Comparison of ENCODE assay signal across 1 cellular context in the genomic region with DNA sequence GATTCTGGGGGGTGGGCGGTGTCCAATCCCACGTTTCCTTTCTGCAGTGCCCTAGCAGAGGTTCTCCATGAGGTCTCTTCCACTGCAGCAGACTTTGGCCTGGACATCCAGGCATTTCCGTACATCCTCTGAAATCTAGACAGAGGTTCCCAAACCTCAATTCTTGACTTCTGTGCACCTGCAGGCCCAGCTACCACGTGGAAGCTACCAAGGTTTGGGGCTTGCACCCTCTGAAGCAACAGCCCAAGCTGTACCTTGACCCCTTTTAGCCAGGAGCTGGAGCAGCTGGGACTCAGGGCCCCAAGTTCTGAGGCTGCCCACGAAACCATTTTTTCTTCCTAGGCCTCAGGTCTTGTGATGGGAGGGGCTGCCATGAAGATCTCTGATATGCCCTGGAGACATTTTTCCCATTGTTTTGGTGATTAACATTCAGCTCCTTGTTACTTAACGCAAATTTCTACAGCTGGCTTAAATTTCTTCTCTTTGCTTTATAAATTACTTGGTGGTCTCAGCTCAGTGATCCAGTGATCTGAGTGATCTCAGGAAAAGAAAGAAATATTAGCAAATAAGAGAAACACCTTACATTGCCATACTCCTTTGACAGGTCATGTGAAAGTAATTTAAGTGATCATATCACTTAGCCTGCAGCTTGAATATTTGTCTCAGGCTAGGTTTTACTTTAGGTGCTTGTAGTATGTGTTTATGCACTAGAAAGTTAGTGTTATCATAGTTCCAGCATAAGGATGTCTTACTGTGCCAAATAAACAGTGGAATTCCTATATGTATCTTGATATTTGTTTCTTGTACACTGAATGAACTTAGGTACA.
TF ChIP-seq lines count a peak whose summit lies in the region.

No MANE protein-coding gene starts in this region.

TF ChIP-seq in GM12878, 131 proteins besides CTCF, POLR2A, EP300 and RAD21:
- TF ChIP-seq IKZF1 (conservative IDR thresholded peaks at IDR 0.05) (peak; percentile 18; the same call in 1 of the 2 replicates), ETV6 (conservative IDR thresholded peaks at IDR 0.05 in 1 of 2, IDR thresholded peaks at IDR 0.05 in 1 of 2; ENCODE audit: borderline replicate concordance in 1 of 2, low read depth in 1 of 2) (no peak), JUNB (IDR thresholded peaks at IDR 0.05) (peak; percentile 12; the same call in 1 of the 2 replicates), KDM1A (IDR thresholded peaks at IDR 0.05; ENCODE audit: borderline replicate concordance) (no peak), EGR1 (IDR thresholded peaks at IDR 0.05; ENCODE audit: borderline replicate concordance in 1 of 2, low read depth in 2 of 2, low read length in 2 of 2) (no peak), NFIC (IDR thresholded peaks at IDR 0.05; ENCODE audit: low read depth, low read length) (no peak)
- TF ChIP-seq, protein P1, sequence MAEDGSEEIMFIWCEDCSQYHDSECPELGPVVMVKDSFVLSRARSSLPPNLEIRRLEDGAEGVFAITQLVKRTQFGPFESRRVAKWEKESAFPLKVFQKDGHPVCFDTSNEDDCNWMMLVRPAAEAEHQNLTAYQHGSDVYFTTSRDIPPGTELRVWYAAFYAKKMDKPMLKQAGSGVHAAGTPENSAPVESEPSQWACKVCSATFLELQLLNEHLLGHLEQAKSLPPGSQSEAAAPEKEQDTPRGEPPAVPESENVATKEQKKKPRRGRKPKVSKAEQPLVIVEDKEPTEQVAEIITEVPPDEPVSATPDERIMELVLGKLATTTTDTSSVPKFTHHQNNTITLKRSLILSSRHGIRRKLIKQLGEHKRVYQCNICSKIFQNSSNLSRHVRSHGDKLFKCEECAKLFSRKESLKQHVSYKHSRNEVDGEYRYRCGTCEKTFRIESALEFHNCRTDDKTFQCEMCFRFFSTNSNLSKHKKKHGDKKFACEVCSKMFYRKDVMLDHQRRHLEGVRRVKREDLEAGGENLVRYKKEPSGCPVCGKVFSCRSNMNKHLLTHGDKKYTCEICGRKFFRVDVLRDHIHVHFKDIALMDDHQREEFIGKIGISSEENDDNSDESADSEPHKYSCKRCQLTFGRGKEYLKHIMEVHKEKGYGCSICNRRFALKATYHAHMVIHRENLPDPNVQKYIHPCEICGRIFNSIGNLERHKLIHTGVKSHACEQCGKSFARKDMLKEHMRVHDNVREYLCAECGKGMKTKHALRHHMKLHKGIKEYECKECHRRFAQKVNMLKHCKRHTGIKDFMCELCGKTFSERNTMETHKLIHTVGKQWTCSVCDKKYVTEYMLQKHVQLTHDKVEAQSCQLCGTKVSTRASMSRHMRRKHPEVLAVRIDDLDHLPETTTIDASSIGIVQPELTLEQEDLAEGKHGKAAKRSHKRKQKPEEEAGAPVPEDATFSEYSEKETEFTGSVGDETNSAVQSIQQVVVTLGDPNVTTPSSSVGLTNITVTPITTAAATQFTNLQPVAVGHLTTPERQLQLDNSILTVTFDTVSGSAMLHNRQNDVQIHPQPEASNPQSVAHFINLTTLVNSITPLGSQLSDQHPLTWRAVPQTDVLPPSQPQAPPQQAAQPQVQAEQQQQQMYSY (CRISPR knock-in tag; IDR thresholded peaks at IDR 0.05) = no peak
- TF ChIP-seq, protein P2, sequence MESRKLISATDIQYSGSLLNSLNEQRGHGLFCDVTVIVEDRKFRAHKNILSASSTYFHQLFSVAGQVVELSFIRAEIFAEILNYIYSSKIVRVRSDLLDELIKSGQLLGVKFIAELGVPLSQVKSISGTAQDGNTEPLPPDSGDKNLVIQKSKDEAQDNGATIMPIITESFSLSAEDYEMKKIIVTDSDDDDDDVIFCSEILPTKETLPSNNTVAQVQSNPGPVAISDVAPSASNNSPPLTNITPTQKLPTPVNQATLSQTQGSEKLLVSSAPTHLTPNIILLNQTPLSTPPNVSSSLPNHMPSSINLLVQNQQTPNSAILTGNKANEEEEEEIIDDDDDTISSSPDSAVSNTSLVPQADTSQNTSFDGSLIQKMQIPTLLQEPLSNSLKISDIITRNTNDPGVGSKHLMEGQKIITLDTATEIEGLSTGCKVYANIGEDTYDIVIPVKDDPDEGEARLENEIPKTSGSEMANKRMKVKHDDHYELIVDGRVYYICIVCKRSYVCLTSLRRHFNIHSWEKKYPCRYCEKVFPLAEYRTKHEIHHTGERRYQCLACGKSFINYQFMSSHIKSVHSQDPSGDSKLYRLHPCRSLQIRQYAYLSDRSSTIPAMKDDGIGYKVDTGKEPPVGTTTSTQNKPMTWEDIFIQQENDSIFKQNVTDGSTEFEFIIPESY (IDR thresholded peaks at IDR 0.05) = no peak
- TF ChIP-seq, protein P3, sequence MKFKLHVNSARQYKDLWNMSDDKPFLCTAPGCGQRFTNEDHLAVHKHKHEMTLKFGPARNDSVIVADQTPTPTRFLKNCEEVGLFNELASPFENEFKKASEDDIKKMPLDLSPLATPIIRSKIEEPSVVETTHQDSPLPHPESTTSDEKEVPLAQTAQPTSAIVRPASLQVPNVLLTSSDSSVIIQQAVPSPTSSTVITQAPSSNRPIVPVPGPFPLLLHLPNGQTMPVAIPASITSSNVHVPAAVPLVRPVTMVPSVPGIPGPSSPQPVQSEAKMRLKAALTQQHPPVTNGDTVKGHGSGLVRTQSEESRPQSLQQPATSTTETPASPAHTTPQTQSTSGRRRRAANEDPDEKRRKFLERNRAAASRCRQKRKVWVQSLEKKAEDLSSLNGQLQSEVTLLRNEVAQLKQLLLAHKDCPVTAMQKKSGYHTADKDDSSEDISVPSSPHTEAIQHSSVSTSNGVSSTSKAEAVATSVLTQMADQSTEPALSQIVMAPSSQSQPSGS (IDR thresholded peaks at IDR 0.05; ENCODE audit: low read length) = no peak
- TF ChIP-seq, protein P4, sequence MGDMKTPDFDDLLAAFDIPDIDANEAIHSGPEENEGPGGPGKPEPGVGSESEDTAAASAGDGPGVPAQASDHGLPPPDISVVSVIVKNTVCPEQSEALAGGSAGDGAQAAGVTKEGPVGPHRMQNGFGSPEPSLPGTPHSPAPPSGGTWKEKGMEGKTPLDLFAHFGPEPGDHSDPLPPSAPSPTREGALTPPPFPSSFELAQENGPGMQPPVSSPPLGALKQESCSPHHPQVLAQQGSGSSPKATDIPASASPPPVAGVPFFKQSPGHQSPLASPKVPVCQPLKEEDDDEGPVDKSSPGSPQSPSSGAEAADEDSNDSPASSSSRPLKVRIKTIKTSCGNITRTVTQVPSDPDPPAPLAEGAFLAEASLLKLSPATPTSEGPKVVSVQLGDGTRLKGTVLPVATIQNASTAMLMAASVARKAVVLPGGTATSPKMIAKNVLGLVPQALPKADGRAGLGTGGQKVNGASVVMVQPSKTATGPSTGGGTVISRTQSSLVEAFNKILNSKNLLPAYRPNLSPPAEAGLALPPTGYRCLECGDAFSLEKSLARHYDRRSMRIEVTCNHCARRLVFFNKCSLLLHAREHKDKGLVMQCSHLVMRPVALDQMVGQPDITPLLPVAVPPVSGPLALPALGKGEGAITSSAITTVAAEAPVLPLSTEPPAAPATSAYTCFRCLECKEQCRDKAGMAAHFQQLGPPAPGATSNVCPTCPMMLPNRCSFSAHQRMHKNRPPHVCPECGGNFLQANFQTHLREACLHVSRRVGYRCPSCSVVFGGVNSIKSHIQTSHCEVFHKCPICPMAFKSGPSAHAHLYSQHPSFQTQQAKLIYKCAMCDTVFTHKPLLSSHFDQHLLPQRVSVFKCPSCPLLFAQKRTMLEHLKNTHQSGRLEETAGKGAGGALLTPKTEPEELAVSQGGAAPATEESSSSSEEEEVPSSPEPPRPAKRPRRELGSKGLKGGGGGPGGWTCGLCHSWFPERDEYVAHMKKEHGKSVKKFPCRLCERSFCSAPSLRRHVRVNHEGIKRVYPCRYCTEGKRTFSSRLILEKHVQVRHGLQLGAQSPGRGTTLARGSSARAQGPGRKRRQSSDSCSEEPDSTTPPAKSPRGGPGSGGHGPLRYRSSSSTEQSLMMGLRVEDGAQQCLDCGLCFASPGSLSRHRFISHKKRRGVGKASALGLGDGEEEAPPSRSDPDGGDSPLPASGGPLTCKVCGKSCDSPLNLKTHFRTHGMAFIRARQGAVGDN (IDR thresholded peaks at IDR 0.05) = peak; percentile 24; the same call in 1 of the 2 replicates
